ENCODE assay signal across 14 cellular contexts in genomic region chr1:64229307-64229706, GRCh38. TPM values are rescaled to one million over a fixed set of nuclear protein-coding genes. Genes with fewer than 3 reads are reported as not detected.
DNase-seq lines count a peak whose midpoint lies in the region; ATAC-seq lines count a peak whose summit lies in the region.
"Had no signal": no experiment of that assay in that cellular context is flagged by ENCODE, and none has a peak within 500 bp of the region (broad histone marks: within the 10 kb centered on the region; RNA-seq: fewer than 3 reads in every experiment).

No MANE protein-coding gene starts in this region.

- peak; percentile 35 for DNase-seq in DMS153 (lab: John Stamatoyannopoulos, UW)
- DNase-seq in DMS153 treated with DMSO at 0.1 percent for 48 hours (lab: John Stamatoyannopoulos, UW; ENCODE audit: unreplicated experiment) = no peak
- DNase-seq in DMS53 treated with DMSO at 0.1 percent for 48 hours (lab: John Stamatoyannopoulos, UW; ENCODE audit: unreplicated experiment) = peak; percentile 96
- DNase-seq in NCI-H187 treated with DMSO at 0.1 percent for 48 hours (lab: John Stamatoyannopoulos, UW) = peak; percentile 90
- DNase-seq in NCI-H524 (lab: John Stamatoyannopoulos, UW) = peak; percentile 77 to 92
- no peak for DNase-seq in left lobe of liver (ENCODE audit: low spot score)
- DNase-seq in T-helper 9 cell = no peak
- DNase-seq: CD8-positive, alpha-beta memory T cell; H9; Karpas-422; NCI-H526 treated with DMSO at 0.1 percent for 48 hours; PC-3; T1000 had no signal

- ATAC-seq in left lobe of liver = no peak
- ATAC-seq in GM19035 (IDR thresholded peaks at IDR 0.05; ENCODE audit: unreplicated experiment) = no peak
- ATAC-seq: PC-3 had no signal

RNA-seq across cellular contexts. Expression of gene UBE2U, which starts 25.9 kb away (rescaled TPM):
- total RNA-seq in left lobe of liver = not detected
- total RNA-seq: CD8-positive, alpha-beta memory T cell; H9; PC-3 had no signal

Comparison
In these comparisons a context has a peak if more than half of its experiments do, and no peak if none do; other contexts are left out.
1. DNase-seq: peak in DMS153 (single experiment), DMS53 treated with DMSO at 0.1 percent for 48 hours (single experiment), NCI-H187 treated with DMSO at 0.1 percent for 48 hours (single experiment) and NCI-H524 (2 of 2); none in DMS153 treated with DMSO at 0.1 percent for 48 hours (single experiment), left lobe of liver (single experiment) and T-helper 9 cell (single experiment).